20 cellular contexts compared by ENCODE assay signal in the genomic region with DNA sequence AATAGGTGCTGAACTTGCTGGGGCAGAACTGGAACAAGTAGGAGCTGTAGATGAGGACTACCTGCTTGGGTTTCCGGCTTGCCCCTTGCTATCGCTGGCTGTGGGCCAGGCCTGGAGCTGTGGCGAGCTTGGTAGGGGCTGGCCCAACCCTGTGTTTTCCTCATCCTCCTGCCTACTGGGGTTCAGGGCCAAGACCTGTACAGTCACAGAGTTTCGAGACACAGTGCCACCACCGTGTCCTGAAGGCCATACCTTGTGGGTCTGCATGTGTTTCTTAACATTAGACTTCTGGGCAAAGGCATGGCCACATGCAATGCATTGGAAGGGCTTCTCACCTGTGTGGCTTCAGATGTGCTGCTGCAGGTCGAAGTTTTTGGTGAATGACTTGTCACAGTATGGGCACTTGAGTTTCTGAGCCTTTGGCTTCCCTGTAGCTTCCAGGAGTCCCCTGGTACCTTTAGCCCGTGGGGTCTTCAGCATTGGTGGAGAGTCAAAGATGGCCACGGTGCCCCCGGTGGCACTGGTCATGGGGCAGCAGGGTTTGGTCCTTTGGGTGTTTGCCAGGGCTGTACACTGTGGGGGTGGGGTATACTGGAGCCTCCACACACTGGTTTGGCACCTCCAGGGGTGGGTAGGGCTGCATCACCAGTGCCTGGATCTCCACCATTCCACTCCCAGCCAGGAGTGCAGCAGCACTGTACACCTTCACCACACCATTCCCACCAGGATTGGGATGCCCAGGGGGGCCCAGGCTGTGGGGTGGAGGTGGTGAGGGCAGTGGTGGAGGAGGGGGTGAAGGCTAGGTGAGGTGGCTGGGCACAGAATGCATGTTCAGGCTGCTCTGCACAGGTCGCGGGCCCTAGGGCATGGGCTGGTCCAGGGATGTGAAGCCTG. TPM values are rescaled to one million over a fixed set of nuclear protein-coding genes. Genes with fewer than 3 reads are reported as not detected.
DNase-seq lines count a peak whose midpoint lies in the region; ATAC-seq and TF ChIP-seq lines count a peak whose summit lies in the region.
"Had no signal": no experiment of that assay in that cellular context is flagged by ENCODE, and none has a peak within 500 bp of the region (broad histone marks: within the 10 kb centered on the region; RNA-seq: fewer than 3 reads in every experiment).

No MANE protein-coding gene starts in this region.

- H3K4ac ChIP-seq in IMR-90 (ENCODE audit: low read depth, low read length): no peak overlapping the region

- no peaks in the 10 kb centered on the region for H3K36me3 Mint-ChIP-seq in stimulated activated memory B cell treated with anti-CD40 and anti-IgM and Interleukin-4, amounts not matched to agents 10 μg/mL and 1 μg/mL and 100 μg/mL, for 72 hours
- H3K36me3 Mint-ChIP-seq in effector memory CD8-positive, alpha-beta T cell (ENCODE audit: insufficient read depth): no peaks in the 10 kb centered on the region
- H3K36me3 Mint-ChIP-seq: IgD-negative memory B cell had no signal

- ATAC-seq in IMR-90 (ENCODE audit: low read depth): no peak
- peak; percentile 19 to 34 for ATAC-seq in lower lobe of right lung
- ATAC-seq in stimulated activated memory B cell treated with anti-CD40 and anti-IgM and Interleukin-4, amounts not matched to agents 10 μg/mL and 1 μg/mL and 100 μg/mL, for 72 hours: peak; percentile 12
- no peak for ATAC-seq in effector memory CD8-positive, alpha-beta T cell (replicated peaks)
- no peak for ATAC-seq in HG03139 (IDR thresholded peaks at IDR 0.05; ENCODE audit: unreplicated experiment)

- H3K27me3 ChIP-seq in IMR-90 (ENCODE audit: control insufficient read depth, insufficient read depth, low read length) (no peaks in the 10 kb centered on the region), lower lobe of right lung (ENCODE audit: low read depth) (no peaks in the 10 kb centered on the region)
- H3K27me3 ChIP-seq: BLaER1, SJSA1 had no signal

- no peak overlapping the region for H2BK15ac ChIP-seq in IMR-90 (ENCODE audit: low read depth, low read length)

- H2AK9ac ChIP-seq in IMR-90 (replicated peaks; ENCODE audit: low read depth, low read length, poor library complexity): no peak overlapping the region

- H4K8ac ChIP-seq in IMR-90 (ENCODE audit: low read depth in 2 of 2, low read length in 2 of 2): no peak overlapping the region

- no peak overlapping the region for H2BK5ac ChIP-seq in IMR-90 (ENCODE audit: low read depth, low read length, poor library complexity, severe bottlenecking)

- CTCF ChIA-PET in IMR-90 (lab: Yijun Ruan, JAX): no interaction called here

- H3K23ac ChIP-seq in IMR-90 (ENCODE audit: low read depth, low read length): no peak overlapping the region

- H3K9ac ChIP-seq in IMR-90 (ENCODE audit: low read depth, low read length): no peak overlapping the region
- H3K9ac ChIP-seq: BLaER1 had no signal

- no peaks in the 10 kb centered on the region for H3K9me3 Mint-ChIP-seq in stimulated activated memory B cell treated with anti-CD40 and anti-IgM and Interleukin-4, amounts not matched to agents 10 μg/mL and 1 μg/mL and 100 μg/mL, for 72 hours
- H3K9me3 Mint-ChIP-seq in effector memory CD8-positive, alpha-beta T cell: peaks cover 0 to 2% of the 10 kb centered on the region in 2 donors

- H4K20me1 ChIP-seq in IMR-90 (ENCODE audit: insufficient read depth, low read length): no peaks in the 10 kb centered on the region; the same call in 1 of the 2 replicates
- H4K20me1 ChIP-seq: BLaER1 had no signal

- H3K4me1 Mint-ChIP-seq in stimulated activated memory B cell treated with anti-CD40 and anti-IgM and Interleukin-4, amounts not matched to agents 10 μg/mL and 1 μg/mL and 100 μg/mL, for 72 hours: no peaks in the 10 kb centered on the region
- H3K4me1 Mint-ChIP-seq in effector memory CD8-positive, alpha-beta T cell (ENCODE audit: low read depth in 2 of 2): no peaks in the 10 kb centered on the region

- no peak overlapping the region for H3K18ac ChIP-seq in IMR-90 (ENCODE audit: low read depth, low read length)

- intact Hi-C loops in IMR-90 (cut with micrococcal nuclease): no loop called here
- intact Hi-C loops in lower lobe of right lung (cut with DNase I): no loop called here

- no peak overlapping the region; the same call in 1 of the 2 replicates for H3K14ac ChIP-seq in IMR-90 (replicated peaks; ENCODE audit: low read depth, low read length)

- no peak overlapping the region for H3K27ac Mint-ChIP-seq in stimulated activated memory B cell treated with anti-CD40 and anti-IgM and Interleukin-4, amounts not matched to agents 10 μg/mL and 1 μg/mL and 100 μg/mL, for 72 hours
- no peak overlapping the region for H3K27ac Mint-ChIP-seq in effector memory CD8-positive, alpha-beta T cell
- H3K27ac Mint-ChIP-seq: CD4-positive, alpha-beta T cell; IgD-negative memory B cell had no signal

- H2BK120ac ChIP-seq in IMR-90 (ENCODE audit: low read depth, low read length): no peak overlapping the region

- TF ChIP-seq POLR2A in IMR-90 (IDR thresholded peaks at IDR 0.05; ENCODE audit: low read depth, low read length): no peak

- dilution Hi-C loops in IMR-90 (cut with HindIII; ENCODE audit: low sequenced_read_pairs, unreplicated experiment): no loop called here

- no peak overlapping the region for H3K4me2 ChIP-seq in IMR-90 (ENCODE audit: low read depth, low read length)
- H3K4me2 ChIP-seq: BLaER1 had no signal

- no peak overlapping the region for H2BK20ac ChIP-seq in IMR-90 (ENCODE audit: low read depth, low read length)

- peak overlapping the region; percentile 21 for H2AFZ ChIP-seq in IMR-90 (replicated peaks; ENCODE audit: low read length, poor library complexity)

- TF ChIP-seq CTCF in GM13976 (IDR thresholded peaks at IDR 0.05; ENCODE audit: borderline replicate concordance, control extremely low read depth, extremely low read depth, insufficient read depth, missing control alignments) (no peak), IMR-90 (conservative IDR thresholded peaks at IDR 0.05; ENCODE audit: low read depth, low read length) (no peak), lower lobe of right lung (IDR thresholded peaks at IDR 0.05) (no peak)

- TF ChIP-seq RAD21 in IMR-90 (IDR thresholded peaks at IDR 0.05; ENCODE audit: low read length): no peak

- no TSS peak for BruUV-seq in IMR-90 (replicated peaks; lab: Mats Ljungman, UMichigan)

- H3K4me3 ChIP-seq in IMR-90 (ENCODE audit: insufficient read depth, low read depth, low read length): no peak overlapping the region
- no peak overlapping the region for H3K4me3 ChIP-seq in lower lobe of right lung
- H3K4me3 ChIP-seq: BLaER1, SJSA1 had no signal

- H3K79me1 ChIP-seq in IMR-90 (ENCODE audit: low read depth in 1 of 2, low read length in 2 of 2): peaks cover 0 to 3% of the 10 kb centered on the region in 2 experiments; a peak in 1 of 4 replicates

- H3K9me3 ChIP-seq in IMR-90 (ENCODE audit: control insufficient read depth, insufficient read depth, low read length) (0 out of 2 replicates have a peak, but pooled peaks cover 2% of the 10 kb centered on the region), lower lobe of right lung (no peaks in the 10 kb centered on the region)
- H3K9me3 ChIP-seq: Caco-2, SJSA1 had no signal

- H3K9me1 ChIP-seq in IMR-90 (ENCODE audit: insufficient read depth, low read length): peaks cover 2% of the 10 kb centered on the region; the same call in 1 of the 2 replicates

- H3K27me3 Mint-ChIP-seq in stimulated activated memory B cell treated with anti-CD40 and anti-IgM and Interleukin-4, amounts not matched to agents 10 μg/mL and 1 μg/mL and 100 μg/mL, for 72 hours: no peaks in the 10 kb centered on the region
- no peaks in the 10 kb centered on the region for H3K27me3 Mint-ChIP-seq in effector memory CD8-positive, alpha-beta T cell
- H3K27me3 Mint-ChIP-seq: CD4-positive, alpha-beta T cell; IgD-negative memory B cell had no signal

- 81% methylated on average over 3 of the region's 11 CpGs; no CpG with 5 or more reads in 1 of the 2 experiments for WGBS in IMR-90 (ENCODE audit: extremely low coverage in 2 of 2, insufficient read length in 1 of 2), 2 experiments

- in situ Hi-C loops in GM13976 (cut with MboI; ENCODE audit: low sequenced_read_pairs, unreplicated experiment) (no loop called here), IMR-90 (cut with MboI; ENCODE audit: low sequenced_read_pairs) (no loop called here)

- H3K4me1 ChIP-seq in IMR-90 (ENCODE audit: control insufficient read depth, insufficient read depth, low read length): no peaks in the 10 kb centered on the region; the same call in 1 of the 2 replicates
- no peaks in the 10 kb centered on the region for H3K4me1 ChIP-seq in lower lobe of right lung
- H3K4me1 ChIP-seq: BLaER1, Caco-2, SJSA1 had no signal

- H2AK5ac ChIP-seq in IMR-90 (ENCODE audit: low read depth, low read length): no peak overlapping the region

- no peak overlapping the region for H4K5ac ChIP-seq in IMR-90 (ENCODE audit: low read depth, low read length)

- POLR2A ChIA-PET in IMR-90 (lab: Charles Lee; ENCODE audit: unreplicated experiment): no interaction called here

- H3K4me3 Mint-ChIP-seq in stimulated activated memory B cell treated with anti-CD40 and anti-IgM and Interleukin-4, amounts not matched to agents 10 μg/mL and 1 μg/mL and 100 μg/mL, for 72 hours: no peak overlapping the region
- no peak overlapping the region for H3K4me3 Mint-ChIP-seq in effector memory CD8-positive, alpha-beta T cell
- H3K4me3 Mint-ChIP-seq: CD4-positive, alpha-beta T cell; IgD-negative memory B cell had no signal

- no peak overlapping the region for H3K27ac ChIP-seq in IMR-90 (ENCODE audit: insufficient read depth, low read length)
- H3K27ac ChIP-seq in lower lobe of right lung: no peak overlapping the region
- H3K27ac ChIP-seq: BLaER1, SJSA1 had no signal

- no peak overlapping the region for H3K56ac ChIP-seq in IMR-90 (ENCODE audit: extremely low read depth, insufficient read depth, low read length)

- DNase-seq in GM13976 (ENCODE audit: low spot score): peak; percentile 12
- DNase-seq in IMR-90: no peak
- DNase-seq in lower lobe of right lung: no peak
- no peak for DNase-seq in effector memory CD8-positive, alpha-beta T cell
- DNase-seq in DMS79 treated with DMSO at 0.1 percent for 48 hours (lab: John Stamatoyannopoulos, UW): no peak
- DNase-seq: ACHN; Caco-2; CD4-positive, alpha-beta T cell; DMS 273 treated with DMSO at 0.1 percent for 48 hours; NCI-H1105; NCI-H2081 treated with DMSO at 0.1 percent for 48 hours; NCI-H2171 treated with DMSO at 0.1 percent for 48 hours; NCI-H446 treated with DMSO at 0.1 percent for 48 hours; NCI-H526 treated with DMSO at 0.1 percent for 48 hours; OCI-M1 had no signal

- H3K36me3 ChIP-seq in IMR-90 (ENCODE audit: control insufficient read depth, insufficient read depth, low read length) (no peaks in the 10 kb centered on the region), lower lobe of right lung (no peaks in the 10 kb centered on the region)
- H3K36me3 ChIP-seq: BLaER1, SJSA1 had no signal

- no peak overlapping the region for H4K91ac ChIP-seq in IMR-90 (ENCODE audit: insufficient read depth, low read depth, low read length)

TF ChIP-seq in IMR-90, 13 proteins besides CTCF, POLR2A, EP300 and RAD21 (continues in another document):
- TF ChIP-seq BHLHE40 (IDR thresholded peaks at IDR 0.05; ENCODE audit: low read depth, low read length) (no peak), RCOR1 (IDR thresholded peaks at IDR 0.05; ENCODE audit: insufficient replicate concordance, low read length) (no peak)

RNA-seq across cellular contexts. Expression of a gene that starts 52.1 kb away (rescaled TPM):
- total RNA-seq in IMR-90 (2012; rRNA removed): 1.1 and 1.9 TPM in 2 replicates
- 0.76 and 1.0 TPM in 2 replicates for polyA plus RNA-seq in IMR-90 (2012; rRNA removed)
- polyA plus RNA-seq in IMR-90 (2012; cell fraction: cytosol; rRNA removed): 0.04 and 0.22 TPM in 2 replicates
- 0.61 and 3.8 TPM in 2 replicates for polyA plus RNA-seq in IMR-90 (2012; cell fraction: nucleus; rRNA removed; ENCODE audit: low replicate concordance)
- 5.1 TPM for total RNA-seq in lower lobe of right lung
- total RNA-seq: Caco-2; CD4-positive, alpha-beta T cell had no signal
- polyA plus RNA-seq: IgD-negative memory B cell had no signal

Comparison
In these comparisons a context has a peak if more than half of its experiments do, and no peak if none do; other contexts are left out.
1. ATAC-seq: peak in lower lobe of right lung (2 of 2) and stimulated activated memory B cell treated with anti-CD40 and anti-IgM and Interleukin-4, amounts not matched to agents 10 μg/mL and 1 μg/mL and 100 μg/mL, for 72 hours (single experiment); none in IMR-90 (single experiment), effector memory CD8-positive, alpha-beta T cell (single experiment) and HG03139 (single experiment).